In the genomic region with DNA sequence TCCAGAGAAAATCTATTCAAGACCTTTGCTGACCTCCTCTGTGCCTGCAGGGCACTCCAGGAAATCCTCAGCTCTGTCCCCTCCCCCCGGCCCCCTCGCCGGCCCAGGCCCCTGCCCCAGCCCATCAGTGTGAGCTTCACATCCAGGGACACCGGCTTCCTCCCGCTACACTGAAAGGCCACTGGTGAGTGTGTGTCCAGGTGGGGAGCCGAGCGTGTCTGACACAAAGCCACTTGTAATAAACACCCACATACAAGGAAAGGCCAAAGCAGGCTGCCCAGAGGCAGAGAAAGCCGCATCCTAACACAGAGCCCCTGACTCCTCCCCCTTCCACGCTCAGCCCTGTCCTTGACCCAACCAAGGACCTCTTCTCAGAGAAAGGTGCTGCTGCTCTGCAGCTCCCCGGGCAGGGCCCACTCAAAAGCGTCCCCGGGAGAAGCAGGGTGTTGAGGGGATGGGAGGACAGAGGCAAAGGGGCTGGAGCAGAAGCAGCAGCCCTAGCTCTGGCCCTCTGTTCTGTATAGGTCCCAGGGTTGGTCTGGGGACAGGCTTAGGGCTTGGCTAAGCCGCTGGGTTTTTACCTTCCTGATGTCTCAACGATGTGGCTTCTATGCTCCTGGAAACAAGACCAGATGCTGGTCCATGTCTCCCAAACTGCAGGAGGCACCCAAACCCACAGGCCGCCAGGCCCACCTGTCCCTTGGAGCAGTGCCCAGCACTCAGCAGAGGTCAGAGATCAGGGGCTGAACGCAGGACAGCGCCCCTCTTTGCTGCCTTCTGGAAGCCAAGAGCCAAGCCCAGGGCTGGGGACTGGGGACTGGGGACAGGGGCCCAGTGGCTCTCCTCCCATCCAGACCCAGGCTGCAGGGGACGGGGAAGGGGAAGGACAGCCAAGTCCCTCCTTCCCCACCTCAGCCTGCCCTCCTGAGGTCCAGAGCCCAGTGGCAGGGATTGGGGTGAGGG, we compare ENCODE assay signal across 21 cellular contexts. TPM values are rescaled to one million over a fixed set of nuclear protein-coding genes. Genes with fewer than 3 reads are reported as not detected.
DNase-seq lines count a peak whose midpoint lies in the region; ATAC-seq and TF ChIP-seq lines count a peak whose summit lies in the region.
"Had no signal": no experiment of that assay in that cellular context is flagged by ENCODE, and none has a peak within 500 bp of the region (broad histone marks: within the 10 kb centered on the region; RNA-seq: fewer than 3 reads in every experiment).

No MANE protein-coding gene starts in this region.

- no peak for TF ChIP-seq POLR2A in tibial nerve (IDR thresholded peaks at IDR 0.05)

- H3K9me3 Mint-ChIP-seq in neural crest cell = no peaks in the 10 kb centered on the region
- H3K9me3 Mint-ChIP-seq in activated T-helper 1 cell treated with anti-CD3 and anti-CD28 coated beads, Interleukin-12 subunit alpha, Interleukin-12 subunit beta, Interleukin-2, Interleukin-4 antibody, amounts not matched to agents 30 ng/mL and 10 ng/mL and 1 ng/mL, durations not matched to agents 14 hours and 24 hours and 36 hours = no peaks in the 10 kb centered on the region
- H3K9me3 Mint-ChIP-seq: HFFc6, T-cell had no signal

- H3K27me3 Mint-ChIP-seq in neural crest cell (ENCODE audit: low read depth) = peaks cover 7% of the 10 kb centered on the region
- no peaks in the 10 kb centered on the region for H3K27me3 Mint-ChIP-seq in activated T-helper 1 cell treated with anti-CD3 and anti-CD28 coated beads, Interleukin-12 subunit alpha, Interleukin-12 subunit beta, Interleukin-2, Interleukin-4 antibody, amounts not matched to agents 30 ng/mL and 10 ng/mL and 1 ng/mL, durations not matched to agents 14 hours and 24 hours and 36 hours (ENCODE audit: insufficient read depth)
- H3K27me3 Mint-ChIP-seq: T-cell had no signal

- ATAC-seq in left cardiac atrium = no peak
- ATAC-seq: left lobe of liver, T-cell had no signal

- H3K27ac Mint-ChIP-seq in neural crest cell (ENCODE audit: unreplicated experiment) = peak overlapping the region; percentile 99
- no peak overlapping the region for H3K27ac Mint-ChIP-seq in activated T-helper 1 cell treated with anti-CD3 and anti-CD28 coated beads, Interleukin-12 subunit alpha, Interleukin-12 subunit beta, Interleukin-2, Interleukin-4 antibody, amounts not matched to agents 30 ng/mL and 10 ng/mL and 1 ng/mL, durations not matched to agents 14 hours and 24 hours and 36 hours
- H3K27ac Mint-ChIP-seq: HFFc6 had no signal

- no peak for TF ChIP-seq CTCF in cardiac muscle cell (IDR thresholded peaks at IDR 0.05; ENCODE audit: low read depth, low read length)
- TF ChIP-seq CTCF in neural crest cell (conservative IDR thresholded peaks at IDR 0.05) = no peak
- TF ChIP-seq CTCF in tibial nerve (IDR thresholded peaks at IDR 0.05) = no peak

- H3K4me1 ChIP-seq in cardiac muscle cell (ENCODE audit: low read depth) (peaks cover 34% of the 10 kb centered on the region), tibial nerve (peaks cover 0 to 59% (median 11%) of the 10 kb centered on the region in 4 donors)

- H3K4me1 Mint-ChIP-seq in neural crest cell = peaks cover 52% of the 10 kb centered on the region
- peaks cover 2% of the 10 kb centered on the region for H3K4me1 Mint-ChIP-seq in activated T-helper 1 cell treated with anti-CD3 and anti-CD28 coated beads, Interleukin-12 subunit alpha, Interleukin-12 subunit beta, Interleukin-2, Interleukin-4 antibody, amounts not matched to agents 30 ng/mL and 10 ng/mL and 1 ng/mL, durations not matched to agents 14 hours and 24 hours and 36 hours (ENCODE audit: low read depth)

- DNase-seq in cardiac muscle cell (ENCODE audit: low read depth in 1 of 2, low spot score in 1 of 2) (peak in 1 of 2 donors; percentile 37), left cardiac atrium (no peak), ecto neural progenitor cell (ENCODE audit: low spot score) (peak; percentile 79), neural crest cell (ENCODE audit: low read depth, low spot score) (peak; percentile 55), tibial nerve (ENCODE audit: low spot score in 2 of 2) (no peak), ureter (ENCODE audit: low spot score) (no peak), HT-29 (ENCODE audit: low spot score) (no peak)
- no peak for DNase-seq in activated T-helper 1 cell treated with anti-CD3 and anti-CD28 coated beads, Interleukin-12 subunit alpha, Interleukin-12 subunit beta, Interleukin-2, Interleukin-4 antibody, amounts not matched to agents 30 ng/mL and 10 ng/mL and 1 ng/mL, durations not matched to agents 14 hours and 24 hours and 36 hours (ENCODE audit: low spot score)
- DNase-seq: activated CD8-positive, alpha-beta memory T cell treated with anti-CD3 and anti-CD28 coated beads, Interleukin-2, amount 50 U/mL, for 4 hours; activated effector memory CD4-positive, alpha-beta T cell treated with anti-CD3 and anti-CD28 coated beads, Interleukin-2, amount 50 U/mL, for 16 hours; amniotic stem cell; effector CD4-positive, alpha-beta T cell; HFFc6; MM.1S; NCI-H1436 treated with DMSO at 0.1 percent for 48 hours; NCI-H524 treated with DMSO at 0.1 percent for 48 hours; T-cell had no signal

- intact Hi-C loops in left cardiac atrium (cut with DNase I) = loop anchor here in 1 of 2 donors (1.0 kb wide), 1 partner anchor 24 kb away; no protein-coding TSS in a partner anchor
- intact Hi-C loops in activated T-helper 1 cell treated with anti-CD3 and anti-CD28 coated beads, Interleukin-12 subunit alpha, Interleukin-12 subunit beta, Interleukin-2, Interleukin-4 antibody, amounts not matched to agents 30 ng/mL and 10 ng/mL and 1 ng/mL, durations not matched to agents 14 hours and 24 hours and 36 hours (cut with micrococcal nuclease) = no loop called here

- 43 to 56% methylated on average over 13 to 18 of the region's 18 CpGs for WGBS in tibial nerve, 2 donors

- no peaks in the 10 kb centered on the region for H3K9me3 ChIP-seq in cardiac muscle cell (ENCODE audit: low read depth)
- H3K9me3 ChIP-seq in tibial nerve = no peaks in the 10 kb centered on the region
- H3K9me3 ChIP-seq: esophagus muscularis mucosa, right atrium auricular region had no signal

- H3K36me3 ChIP-seq in cardiac muscle cell (peaks cover 6% of the 10 kb centered on the region), tibial nerve (peaks cover 0 to 51% (median 4%) of the 10 kb centered on the region in 3 donors)

- H3K27ac ChIP-seq in cardiac muscle cell = peak overlapping the region; percentile 22
- peak overlapping the region in 3 of 4 donors; percentile 5 to 55 (median 30) for H3K27ac ChIP-seq in tibial nerve
- H3K27ac ChIP-seq: HL-60, right atrium auricular region had no signal

- TF ChIP-seq EP300 in tibial nerve (IDR thresholded peaks at IDR 0.05) = peak in 1 of 2 donors; percentile 5

- H3K27me3 ChIP-seq in cardiac muscle cell (no peaks in the 10 kb centered on the region), tibial nerve (no peaks in the 10 kb centered on the region)
- H3K27me3 ChIP-seq: esophagus muscularis mucosa, right atrium auricular region had no signal

- peaks cover 7% of the 10 kb centered on the region for H3K36me3 Mint-ChIP-seq in neural crest cell (ENCODE audit: low read depth)
- peaks cover 5% of the 10 kb centered on the region for H3K36me3 Mint-ChIP-seq in activated T-helper 1 cell treated with anti-CD3 and anti-CD28 coated beads, Interleukin-12 subunit alpha, Interleukin-12 subunit beta, Interleukin-2, Interleukin-4 antibody, amounts not matched to agents 30 ng/mL and 10 ng/mL and 1 ng/mL, durations not matched to agents 14 hours and 24 hours and 36 hours (ENCODE audit: low read depth)
- H3K36me3 Mint-ChIP-seq: T-cell had no signal

- no peak overlapping the region for H3K4me3 ChIP-seq in cardiac muscle cell
- H3K4me3 ChIP-seq in tibial nerve = no peak overlapping the region
- H3K4me3 ChIP-seq: esophagus muscularis mucosa, right atrium auricular region had no signal

- H3K4me3 Mint-ChIP-seq in neural crest cell = peak overlapping the region; percentile 85
- no peak overlapping the region for H3K4me3 Mint-ChIP-seq in activated T-helper 1 cell treated with anti-CD3 and anti-CD28 coated beads, Interleukin-12 subunit alpha, Interleukin-12 subunit beta, Interleukin-2, Interleukin-4 antibody, amounts not matched to agents 30 ng/mL and 10 ng/mL and 1 ng/mL, durations not matched to agents 14 hours and 24 hours and 36 hours
- H3K4me3 Mint-ChIP-seq: HFFc6, T-cell had no signal

RNA-seq across cellular contexts. Expression of gene MNT, which starts 15.3 kb away (rescaled TPM):
- total RNA-seq in cardiac muscle cell (15.8 and 17.4 TPM in 2 replicates), left cardiac atrium (10 to 100 TPM; 11.2 to 12.7 TPM), neural crest cell (24.7 and 26.9 TPM in 2 replicates), tibial nerve (10 to 100 TPM; 12.6 to 32.8 (median 14.9) TPM), ureter (47.4 TPM)
- 7.1 and 7.3 TPM in 2 replicates for polyA plus RNA-seq in cardiac muscle cell
- 32.9 and 49.6 TPM in 2 replicates for total RNA-seq in HT-29 (2014; rRNA removed; shearing (Covaris generic))
- total RNA-seq in activated T-helper 1 cell treated with anti-CD3 and anti-CD28 coated beads, Interleukin-12 subunit alpha, Interleukin-12 subunit beta, Interleukin-2, Interleukin-4 antibody, amounts not matched to agents 30 ng/mL and 10 ng/mL and 1 ng/mL, durations not matched to agents 14 hours and 24 hours and 36 hours = 31.5 and 35.9 TPM in 2 replicates

RNA-seq across cellular contexts. Expression of gene SGSM2, which starts 48.2 kb away (rescaled TPM):
- 93.3 and 106 TPM in 2 replicates for total RNA-seq in cardiac muscle cell
- polyA plus RNA-seq in cardiac muscle cell = 99.3 and 107 TPM in 2 replicates
- total RNA-seq in left cardiac atrium = 10 to 100 TPM; 30.7 to 35.5 TPM
- 92.1 and 102 TPM in 2 replicates for total RNA-seq in neural crest cell
- 10 to 100 TPM; 31.5 to 93.3 (median 63.7) TPM for total RNA-seq in tibial nerve
- 113 TPM for total RNA-seq in ureter
- 18.5 and 25.7 TPM in 2 replicates for total RNA-seq in HT-29 (2014; rRNA removed; shearing (Covaris generic))
- 39.1 and 45.9 TPM in 2 replicates for total RNA-seq in activated T-helper 1 cell treated with anti-CD3 and anti-CD28 coated beads, Interleukin-12 subunit alpha, Interleukin-12 subunit beta, Interleukin-2, Interleukin-4 antibody, amounts not matched to agents 30 ng/mL and 10 ng/mL and 1 ng/mL, durations not matched to agents 14 hours and 24 hours and 36 hours

RNA-seq across cellular contexts. Expression of gene TSR1, which starts 49.3 kb away (rescaled TPM):
- total RNA-seq in cardiac muscle cell = 47.1 and 52.6 TPM in 2 replicates
- 34.0 and 43.1 TPM in 2 replicates for polyA plus RNA-seq in cardiac muscle cell
- total RNA-seq in left cardiac atrium = 10 to 100 TPM; 15.9 to 25.3 TPM
- total RNA-seq in neural crest cell = 50.2 and 50.5 TPM in 2 replicates
- total RNA-seq in tibial nerve = 10 to 100 TPM; 19.6 to 35.7 (median 24.3) TPM
- total RNA-seq in ureter = 36.9 TPM
- 34.7 and 48.1 TPM in 2 replicates for total RNA-seq in HT-29 (2014; rRNA removed; shearing (Covaris generic))
- total RNA-seq in activated T-helper 1 cell treated with anti-CD3 and anti-CD28 coated beads, Interleukin-12 subunit alpha, Interleukin-12 subunit beta, Interleukin-2, Interleukin-4 antibody, amounts not matched to agents 30 ng/mL and 10 ng/mL and 1 ng/mL, durations not matched to agents 14 hours and 24 hours and 36 hours = 91.3 and 92.9 TPM in 2 replicates

Comparison
In these comparisons a context has a peak if more than half of its experiments do, and no peak if none do; other contexts are left out.
1. DNase-seq: peak in ecto neural progenitor cell (single experiment) and neural crest cell (single experiment); none in left cardiac atrium (single experiment), tibial nerve (0 of 2), ureter (single experiment), HT-29 (single experiment) and activated T-helper 1 cell treated with anti-CD3 and anti-CD28 coated beads, Interleukin-12 subunit alpha, Interleukin-12 subunit beta, Interleukin-2, Interleukin-4 antibody, amounts not matched to agents 30 ng/mL and 10 ng/mL and 1 ng/mL, durations not matched to agents 14 hours and 24 hours and 36 hours (single experiment).